ENCODE assay signal across 1 cellular context in the genomic region with DNA sequence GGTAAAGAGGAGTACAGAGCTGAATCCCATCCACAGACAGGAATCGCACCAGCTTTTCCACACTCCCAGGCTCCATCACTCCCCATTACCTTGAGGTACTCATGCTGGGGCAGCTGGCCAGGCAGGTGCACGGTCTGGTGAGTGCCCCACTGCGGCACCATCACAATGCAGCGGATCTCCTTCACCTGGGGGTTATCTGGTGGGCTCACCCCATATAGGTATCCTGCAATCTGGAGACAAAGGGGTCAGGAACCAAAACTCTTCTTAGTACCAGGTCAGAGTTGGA.
TF ChIP-seq lines count a peak whose summit lies in the region.

No MANE protein-coding gene starts in this region.

TF ChIP-seq in HCT116, 20 proteins besides CTCF, POLR2A, EP300 and RAD21:
- TF ChIP-seq, protein P1, sequence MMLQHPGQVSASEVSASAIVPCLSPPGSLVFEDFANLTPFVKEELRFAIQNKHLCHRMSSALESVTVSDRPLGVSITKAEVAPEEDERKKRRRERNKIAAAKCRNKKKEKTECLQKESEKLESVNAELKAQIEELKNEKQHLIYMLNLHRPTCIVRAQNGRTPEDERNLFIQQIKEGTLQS (IDR thresholded peaks at IDR 0.05) = no peak
- TF ChIP-seq EZH2 (IDR thresholded peaks at IDR 0.05) = no peak
- TF ChIP-seq CBX3 (IDR thresholded peaks at IDR 0.05; ENCODE audit: low read depth) = no peak
- TF ChIP-seq EZH2phosphoT487 (IDR thresholded peaks at IDR 0.05; ENCODE audit: borderline replicate concordance) = no peak
- no peak for TF ChIP-seq SRF (IDR thresholded peaks at IDR 0.05; ENCODE audit: low read depth)
- no peak for TF ChIP-seq MAX (IDR thresholded peaks at IDR 0.05)
- no peak for TF ChIP-seq YY1 (IDR thresholded peaks at IDR 0.05; ENCODE audit: extremely low read depth, insufficient replicate concordance, low read depth, low read length)
- no peak for TF ChIP-seq EGR1 (IDR thresholded peaks at IDR 0.05; ENCODE audit: low read depth)
- TF ChIP-seq, protein P2, sequence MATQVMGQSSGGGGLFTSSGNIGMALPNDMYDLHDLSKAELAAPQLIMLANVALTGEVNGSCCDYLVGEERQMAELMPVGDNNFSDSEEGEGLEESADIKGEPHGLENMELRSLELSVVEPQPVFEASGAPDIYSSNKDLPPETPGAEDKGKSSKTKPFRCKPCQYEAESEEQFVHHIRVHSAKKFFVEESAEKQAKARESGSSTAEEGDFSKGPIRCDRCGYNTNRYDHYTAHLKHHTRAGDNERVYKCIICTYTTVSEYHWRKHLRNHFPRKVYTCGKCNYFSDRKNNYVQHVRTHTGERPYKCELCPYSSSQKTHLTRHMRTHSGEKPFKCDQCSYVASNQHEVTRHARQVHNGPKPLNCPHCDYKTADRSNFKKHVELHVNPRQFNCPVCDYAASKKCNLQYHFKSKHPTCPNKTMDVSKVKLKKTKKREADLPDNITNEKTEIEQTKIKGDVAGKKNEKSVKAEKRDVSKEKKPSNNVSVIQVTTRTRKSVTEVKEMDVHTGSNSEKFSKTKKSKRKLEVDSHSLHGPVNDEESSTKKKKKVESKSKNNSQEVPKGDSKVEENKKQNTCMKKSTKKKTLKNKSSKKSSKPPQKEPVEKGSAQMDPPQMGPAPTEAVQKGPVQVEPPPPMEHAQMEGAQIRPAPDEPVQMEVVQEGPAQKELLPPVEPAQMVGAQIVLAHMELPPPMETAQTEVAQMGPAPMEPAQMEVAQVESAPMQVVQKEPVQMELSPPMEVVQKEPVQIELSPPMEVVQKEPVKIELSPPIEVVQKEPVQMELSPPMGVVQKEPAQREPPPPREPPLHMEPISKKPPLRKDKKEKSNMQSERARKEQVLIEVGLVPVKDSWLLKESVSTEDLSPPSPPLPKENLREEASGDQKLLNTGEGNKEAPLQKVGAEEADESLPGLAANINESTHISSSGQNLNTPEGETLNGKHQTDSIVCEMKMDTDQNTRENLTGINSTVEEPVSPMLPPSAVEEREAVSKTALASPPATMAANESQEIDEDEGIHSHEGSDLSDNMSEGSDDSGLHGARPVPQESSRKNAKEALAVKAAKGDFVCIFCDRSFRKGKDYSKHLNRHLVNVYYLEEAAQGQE (IDR thresholded peaks at IDR 0.05; ENCODE audit: low read depth) = no peak
- TF ChIP-seq POLR2AphosphoS5 (IDR thresholded peaks at IDR 0.05; ENCODE audit: low read depth, low read length) = no peak
- TF ChIP-seq TCF7L2 (IDR thresholded peaks at IDR 0.05; ENCODE audit: borderline replicate concordance, extremely low read depth, insufficient read depth, insufficient read length) = no peak
- TF ChIP-seq SP1 (IDR thresholded peaks at IDR 0.05; ENCODE audit: low read depth) = no peak
- TF ChIP-seq FOSL1 (IDR thresholded peaks at IDR 0.05; ENCODE audit: low read depth) = no peak
- no peak for TF ChIP-seq ZBTB33 (IDR thresholded peaks at IDR 0.05; ENCODE audit: extremely low read depth, insufficient replicate concordance, low read length)
- TF ChIP-seq ZNF274 (IDR thresholded peaks at IDR 0.05; ENCODE audit: low read depth, low read length) = no peak
- no peak for TF ChIP-seq ZFX (IDR thresholded peaks at IDR 0.05)
- TF ChIP-seq JUND (IDR thresholded peaks at IDR 0.05) = no peak
- no peak for TF ChIP-seq SIN3A (IDR thresholded peaks at IDR 0.05; ENCODE audit: low read depth)
TF ChIP-seq in HCT116: peak in this region for 0.
